In the genomic region with DNA sequence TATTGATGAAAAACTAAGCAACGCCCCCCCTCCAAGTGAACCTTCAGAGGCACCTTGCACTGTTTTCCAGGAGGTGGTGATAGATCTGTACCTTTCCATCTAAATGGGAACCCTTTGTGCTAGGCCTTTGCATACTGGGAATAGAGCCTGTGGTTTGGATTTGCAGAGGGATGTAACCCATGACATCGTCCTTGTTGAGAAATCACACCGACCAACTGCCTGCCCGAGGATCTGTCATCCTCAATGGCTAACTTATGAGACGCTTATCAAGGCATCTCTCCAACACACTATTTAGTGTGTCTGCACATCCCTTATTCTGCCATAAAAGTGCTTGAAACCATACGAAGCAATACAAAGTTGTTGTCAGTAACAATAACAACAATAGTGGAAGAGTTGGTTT, we compare ENCODE assay signal across 1 cellular context.
TF ChIP-seq lines count a peak whose summit lies in the region.

No MANE protein-coding gene starts in this region.

TF ChIP-seq in GM23338, 12 proteins besides CTCF, POLR2A, EP300 and RAD21:
- TF ChIP-seq ZNF462 (CRISPR knock-in tag; IDR thresholded peaks at IDR 0.05), result no peak
- no peak for TF ChIP-seq NANOG (IDR thresholded peaks at IDR 0.05; ENCODE audit: borderline replicate concordance)
- no peak for TF ChIP-seq POLR2AphosphoS5 (IDR thresholded peaks at IDR 0.05; ENCODE audit: low read depth)
- TF ChIP-seq JUNB (IDR thresholded peaks at IDR 0.05; ENCODE audit: unreplicated experiment), result no peak
- no peak for TF ChIP-seq REST (IDR thresholded peaks at IDR 0.05; ENCODE audit: unreplicated experiment)
- no peak for TF ChIP-seq EZH2phosphoT487 (IDR thresholded peaks at IDR 0.05; ENCODE audit: unreplicated experiment)
- TF ChIP-seq ZNF114 (CRISPR knock-in tag; IDR thresholded peaks at IDR 0.05), result no peak
- TF ChIP-seq EZH2 (IDR thresholded peaks at IDR 0.05; ENCODE audit: low read depth, unreplicated experiment), result no peak
- no peak for TF ChIP-seq ZNF331 (CRISPR knock-in tag; IDR thresholded peaks at IDR 0.05; ENCODE audit: low read depth)
- no peak for TF ChIP-seq CREB1 (CRISPR knock-in tag; IDR thresholded peaks at IDR 0.05; ENCODE audit: low read depth)
- TF ChIP-seq STAT1 (IDR thresholded peaks at IDR 0.05; ENCODE audit: unreplicated experiment), result no peak
- no peak for TF ChIP-seq ETS1 (IDR thresholded peaks at IDR 0.05)
